12 cellular contexts compared by ENCODE assay signal in the genomic region with DNA sequence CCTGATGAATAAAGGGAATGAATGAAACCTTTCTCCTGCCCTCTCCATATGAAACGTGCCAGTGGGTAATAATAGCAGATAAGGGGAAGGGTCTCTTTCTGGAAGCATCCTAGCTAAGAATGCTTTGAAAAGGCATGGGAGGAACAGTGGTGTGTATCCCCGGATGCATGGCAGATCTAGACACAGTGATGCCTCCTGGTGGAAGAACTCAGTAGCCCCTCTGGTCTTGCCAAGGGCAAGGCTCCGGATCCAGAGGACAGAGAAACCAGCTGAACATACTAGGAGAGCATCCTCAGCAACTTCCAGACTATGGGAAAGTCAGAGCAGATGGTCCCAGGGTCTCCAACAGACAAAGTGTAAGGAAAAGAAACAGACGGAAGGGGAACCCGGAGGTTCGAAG. TPM values are rescaled to one million over a fixed set of nuclear protein-coding genes. Genes with fewer than 3 reads are reported as not detected.
DNase-seq lines count a peak whose midpoint lies in the region; ATAC-seq, FAIRE-seq and TF ChIP-seq lines count a peak whose summit lies in the region.
"Had no signal": no experiment of that assay in that cellular context is flagged by ENCODE, and none has a peak within 500 bp of the region (broad histone marks: within the 10 kb centered on the region; RNA-seq: fewer than 3 reads in every experiment).

No MANE protein-coding gene starts in this region.

- ATAC-seq in right lobe of liver (no peak), HG02970 (IDR thresholded peaks at IDR 0.05; ENCODE audit: low FRiP score, unreplicated experiment) (no peak), GM21447 (IDR thresholded peaks at IDR 0.05; ENCODE audit: unreplicated experiment) (no peak)

- DNase-seq in COLO829 (ENCODE audit: low spot score) (peak; percentile 57), HT1080 (ENCODE audit: low read depth) (peak; percentile 19), astrocyte of the cerebellum (ENCODE audit: low read depth) (no peak), right lobe of liver (no peak), DMS79 treated with DMSO at 0.1 percent for 48 hours (lab: John Stamatoyannopoulos, UW) (no peak), urothelium cell line (ENCODE audit: low spot score) (no peak)
- DNase-seq: activated CD4-positive, alpha-beta T cell treated with anti-CD3 and anti-CD28 coated beads, Interleukin-2, amount 10 ng/mL, durations not matched to agents 24 days and 14 days; cortex of kidney; midbrain; NCI-H2107 had no signal

- H3K4me3 ChIP-seq in astrocyte of the cerebellum (ENCODE audit: low read depth, low read length) (no peak overlapping the region), right lobe of liver (no peak overlapping the region)

- no peaks in the 10 kb centered on the region for H3K9me3 ChIP-seq in right lobe of liver

- 63% methylated on average over 3 of the region's 6 CpGs for WGBS in right lobe of liver (ENCODE audit: insufficient coverage, low coverage, low lambda C conversion rate, missing lambda C conversion rate)

- H3K27me3 ChIP-seq in right lobe of liver = no peaks in the 10 kb centered on the region

- peak; percentile 34 for TF ChIP-seq CTCF in astrocyte of the cerebellum (IDR thresholded peaks at IDR 0.05; ENCODE audit: low read depth, low read length, missing control alignments)
- TF ChIP-seq CTCF in right lobe of liver (IDR thresholded peaks at IDR 0.05) = peak in 3 of 4 donors; percentile 14 to 24 (median 17)

- no peak for FAIRE-seq in urothelium cell line (lab: Jason Lieb, UNC)

- no peaks in the 10 kb centered on the region for H3K36me3 ChIP-seq in right lobe of liver

- intact Hi-C loops in right lobe of liver (cut with DNase I) = loop anchor here in 1 of 2 donors (10.0 kb wide), 1 partner anchor 131 kb away; no protein-coding TSS in a partner anchor

- no peak for TF ChIP-seq POLR2A in right lobe of liver (IDR thresholded peaks at IDR 0.05)

- H3K4me1 ChIP-seq in right lobe of liver = peaks cover 0 to 15% (median 6%) of the 10 kb centered on the region in 4 donors

- in situ Hi-C loops in astrocyte of the cerebellum (cut with HindIII; ENCODE audit: low sequenced_read_pairs) = no loop called here

- no peak overlapping the region for H3K27ac ChIP-seq in right lobe of liver

RNA-seq across cellular contexts. Expression of gene BAIAP2L2, which starts 6.4 kb away (rescaled TPM):
- total RNA-seq in HT1080 (2014; rRNA removed; shearing (Covaris generic)) = not detected in 2 replicates
- 0.03 and 0.07 TPM in 2 replicates for polyA plus RNA-seq in HT1080 (2015; cell fraction: cytosol; rRNA removed)
- 0.39 and 0.80 TPM in 2 replicates for polyA plus RNA-seq in HT1080 (2015; cell fraction: nucleus; rRNA removed)
- 1 to 10 TPM in 3 of 6 experiments, under 1 TPM in 3; 0.79 to 5.0 (median 1.4) TPM for total RNA-seq in right lobe of liver

RNA-seq across cellular contexts. Expression of gene SLC16A8, which starts 20.1 kb away (rescaled TPM):
- not detected in 2 replicates for total RNA-seq in HT1080 (2014; rRNA removed; shearing (Covaris generic))
- not detected in 2 replicates for polyA plus RNA-seq in HT1080 (2015; cell fraction: cytosol; rRNA removed)
- not detected in 2 replicates for polyA plus RNA-seq in HT1080 (2015; cell fraction: nucleus; rRNA removed)
- total RNA-seq in right lobe of liver = not detected
- total RNA-seq: activated CD4-positive, alpha-beta T cell treated with anti-CD3 and anti-CD28 coated beads, Interleukin-2, amount 10 ng/mL, durations not matched to agents 24 days and 14 days had no signal

RNA-seq across cellular contexts. Expression of gene PICK1, which starts 46.9 kb away (rescaled TPM):
- 25.4 and 27.0 TPM in 2 replicates for total RNA-seq in HT1080 (2014; rRNA removed; shearing (Covaris generic))
- polyA plus RNA-seq in HT1080 (2015; cell fraction: cytosol; rRNA removed) = 16.6 and 19.0 TPM in 2 replicates
- polyA plus RNA-seq in HT1080 (2015; cell fraction: nucleus; rRNA removed) = 54.3 and 62.1 TPM in 2 replicates
- 10 to 100 TPM; 13.0 to 26.4 (median 20.3) TPM for total RNA-seq in right lobe of liver

Comparison
In these comparisons a context has a peak if more than half of its experiments do, and no peak if none do; other contexts are left out.
1. DNase-seq: peak in COLO829 (single experiment) and HT1080 (single experiment); none in astrocyte of the cerebellum (single experiment), right lobe of liver (0 of 3), DMS79 treated with DMSO at 0.1 percent for 48 hours (single experiment) and urothelium cell line (single experiment).